Comparison of ENCODE assay signal across 1 cellular context in the genomic region with DNA sequence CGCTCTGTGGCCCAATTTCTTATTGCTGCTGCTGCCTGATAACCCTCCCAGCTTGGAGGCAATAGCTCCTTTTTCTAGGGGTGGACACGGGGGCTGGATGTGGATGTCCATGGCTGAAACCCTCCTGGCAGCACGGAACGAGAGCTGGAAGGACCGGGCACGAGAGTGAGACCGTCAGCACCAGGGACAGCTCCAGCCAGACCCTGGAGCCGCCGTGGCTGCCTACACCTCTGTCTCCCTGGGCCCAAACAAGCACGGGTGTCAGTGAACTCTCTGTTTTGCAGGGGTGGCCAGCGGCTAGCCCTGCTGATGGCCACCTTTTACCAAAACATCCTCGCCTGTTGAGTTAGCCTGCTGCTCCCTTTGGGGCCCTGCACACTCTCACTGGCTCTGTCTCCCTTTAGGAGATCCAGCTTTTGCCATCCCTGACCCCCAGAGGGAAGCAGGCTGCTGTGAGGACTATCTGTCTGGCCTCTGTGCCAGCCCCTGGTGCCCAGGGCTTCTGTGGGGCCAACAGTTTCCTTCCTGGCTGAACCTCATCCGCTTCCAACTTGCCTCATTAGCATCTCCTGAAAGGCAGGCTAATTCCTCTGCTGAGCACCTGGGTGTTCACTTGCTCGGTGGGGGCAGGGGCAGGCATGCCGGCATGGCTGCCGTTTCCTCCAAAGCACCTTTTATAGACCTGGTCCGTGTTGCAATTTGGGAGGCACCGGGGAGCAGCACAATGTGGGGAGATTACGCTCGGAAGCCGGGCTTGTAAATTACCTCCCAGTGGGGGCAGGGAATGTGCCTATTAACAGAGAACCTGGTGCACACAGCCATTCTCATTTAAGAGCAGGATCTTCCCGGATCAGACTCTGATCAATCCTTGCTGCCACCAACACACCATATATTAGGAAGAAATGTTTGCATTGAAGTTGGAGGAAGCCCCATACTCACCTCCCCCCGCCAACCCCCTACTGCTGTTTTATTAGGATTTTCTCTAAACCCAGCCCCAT.
TF ChIP-seq lines count a peak whose summit lies in the region.

No MANE protein-coding gene starts in this region.

TF ChIP-seq in HepG2, 621 proteins besides CTCF, POLR2A, EP300 and RAD21 (continued from another document and continues in another):
- TF ChIP-seq, protein P1, sequence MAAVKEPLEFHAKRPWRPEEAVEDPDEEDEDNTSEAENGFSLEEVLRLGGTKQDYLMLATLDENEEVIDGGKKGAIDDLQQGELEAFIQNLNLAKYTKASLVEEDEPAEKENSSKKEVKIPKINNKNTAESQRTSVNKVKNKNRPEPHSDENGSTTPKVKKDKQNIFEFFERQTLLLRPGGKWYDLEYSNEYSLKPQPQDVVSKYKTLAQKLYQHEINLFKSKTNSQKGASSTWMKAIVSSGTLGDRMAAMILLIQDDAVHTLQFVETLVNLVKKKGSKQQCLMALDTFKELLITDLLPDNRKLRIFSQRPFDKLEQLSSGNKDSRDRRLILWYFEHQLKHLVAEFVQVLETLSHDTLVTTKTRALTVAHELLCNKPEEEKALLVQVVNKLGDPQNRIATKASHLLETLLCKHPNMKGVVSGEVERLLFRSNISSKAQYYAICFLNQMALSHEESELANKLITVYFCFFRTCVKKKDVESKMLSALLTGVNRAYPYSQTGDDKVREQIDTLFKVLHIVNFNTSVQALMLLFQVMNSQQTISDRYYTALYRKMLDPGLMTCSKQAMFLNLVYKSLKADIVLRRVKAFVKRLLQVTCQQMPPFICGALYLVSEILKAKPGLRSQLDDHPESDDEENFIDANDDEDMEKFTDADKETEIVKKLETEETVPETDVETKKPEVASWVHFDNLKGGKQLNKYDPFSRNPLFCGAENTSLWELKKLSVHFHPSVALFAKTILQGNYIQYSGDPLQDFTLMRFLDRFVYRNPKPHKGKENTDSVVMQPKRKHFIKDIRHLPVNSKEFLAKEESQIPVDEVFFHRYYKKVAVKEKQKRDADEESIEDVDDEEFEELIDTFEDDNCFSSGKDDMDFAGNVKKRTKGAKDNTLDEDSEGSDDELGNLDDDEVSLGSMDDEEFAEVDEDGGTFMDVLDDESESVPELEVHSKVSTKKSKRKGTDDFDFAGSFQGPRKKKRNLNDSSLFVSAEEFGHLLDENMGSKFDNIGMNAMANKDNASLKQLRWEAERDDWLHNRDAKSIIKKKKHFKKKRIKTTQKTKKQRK (IDR thresholded peaks at IDR 0.05; ENCODE audit: low read length), result no peak
- TF ChIP-seq, protein P2, sequence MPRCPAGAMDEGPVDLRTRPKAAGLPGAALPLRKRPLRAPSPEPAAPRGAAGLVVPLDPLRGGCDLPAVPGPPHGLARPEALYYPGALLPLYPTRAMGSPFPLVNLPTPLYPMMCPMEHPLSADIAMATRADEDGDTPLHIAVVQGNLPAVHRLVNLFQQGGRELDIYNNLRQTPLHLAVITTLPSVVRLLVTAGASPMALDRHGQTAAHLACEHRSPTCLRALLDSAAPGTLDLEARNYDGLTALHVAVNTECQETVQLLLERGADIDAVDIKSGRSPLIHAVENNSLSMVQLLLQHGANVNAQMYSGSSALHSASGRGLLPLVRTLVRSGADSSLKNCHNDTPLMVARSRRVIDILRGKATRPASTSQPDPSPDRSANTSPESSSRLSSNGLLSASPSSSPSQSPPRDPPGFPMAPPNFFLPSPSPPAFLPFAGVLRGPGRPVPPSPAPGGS (CRISPR knock-in tag; IDR thresholded peaks at IDR 0.05), result no peak
- TF ChIP-seq, protein P3, sequence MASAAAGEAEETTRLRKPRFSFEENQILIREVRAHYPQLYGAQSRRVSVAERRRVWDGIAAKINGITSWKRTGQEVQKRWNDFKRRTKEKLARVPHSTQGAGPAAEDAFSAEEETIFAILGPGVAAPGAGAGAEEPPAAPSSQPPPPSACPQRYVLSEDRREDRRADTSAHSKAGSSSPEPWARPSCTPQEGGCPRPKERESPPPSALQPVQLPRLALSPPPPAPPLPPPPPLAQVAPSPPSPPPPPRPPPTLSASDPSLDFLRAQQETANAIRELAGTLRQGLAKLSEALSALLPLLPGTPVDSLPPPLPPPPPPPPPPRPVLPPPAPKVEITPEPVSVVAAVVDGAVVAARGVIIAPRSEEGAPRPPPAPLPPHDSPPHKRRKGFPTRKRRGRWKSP (CRISPR knock-in tag; IDR thresholded peaks at IDR 0.05), result no peak
- TF ChIP-seq HOXA5 (CRISPR knock-in tag; IDR thresholded peaks at IDR 0.05) (peak; percentile 87; the same call in 1 of the 2 replicates), SUZ12 (IDR thresholded peaks at IDR 0.05; ENCODE audit: low read depth, low read length) (no peak), KDM5A (IDR thresholded peaks at IDR 0.05; ENCODE audit: borderline replicate concordance, low read length) (no peak), SALL2 (CRISPR knock-in tag; IDR thresholded peaks at IDR 0.05) (0 out of 2 replicates have a peak, but pooled peaks have one; percentile 52), ZBTB7B (CRISPR knock-in tag; IDR thresholded peaks at IDR 0.05) (no peak), ARHGAP35 (CRISPR knock-in tag; IDR thresholded peaks at IDR 0.05; ENCODE audit: borderline replicate concordance) (peak; percentile 58; the same call in 1 of the 2 replicates), SRSF4 (IDR thresholded peaks at IDR 0.05; ENCODE audit: low read depth, low read length, poor library complexity, severe bottlenecking) (no peak), EHMT2 (IDR thresholded peaks at IDR 0.05; ENCODE audit: borderline replicate concordance, low read depth, low read length) (peak; percentile 78; the same call in 1 of the 2 replicates), ZNF180 (CRISPR knock-in tag; IDR thresholded peaks at IDR 0.05; ENCODE audit: borderline replicate concordance, low read depth) (no peak), SMAD3 (CRISPR knock-in tag; IDR thresholded peaks at IDR 0.05) (peak; percentile 88; the same call in 1 of the 2 replicates), ZNF331 (CRISPR knock-in tag; IDR thresholded peaks at IDR 0.05) (peak; percentile 76), ZBTB42 (CRISPR knock-in tag; IDR thresholded peaks at IDR 0.05) (no peak), ZNF44 (CRISPR knock-in tag; IDR thresholded peaks at IDR 0.05) (no peak), ARNTL (CRISPR knock-in tag; IDR thresholded peaks at IDR 0.05) (0 out of 2 replicates have a peak, but pooled peaks have one; percentile 24), TBX3 (IDR thresholded peaks at IDR 0.05; ENCODE audit: borderline replicate concordance) (no peak), THAP11 (CRISPR knock-in tag; IDR thresholded peaks at IDR 0.05) (no peak), FLYWCH1 (CRISPR knock-in tag; IDR thresholded peaks at IDR 0.05) (no peak), ZNF781 (CRISPR knock-in tag; IDR thresholded peaks at IDR 0.05; ENCODE audit: borderline replicate concordance, not compliant biosample characterization) (peak; percentile 73), KDM2A (CRISPR knock-in tag; IDR thresholded peaks at IDR 0.05; ENCODE audit: borderline replicate concordance, low read depth) (peak; percentile 54; the same call in 1 of the 2 replicates), SRY (CRISPR knock-in tag; IDR thresholded peaks at IDR 0.05) (peak; percentile 80; the same call in 1 of the 2 replicates), RXRB (CRISPR knock-in tag; IDR thresholded peaks at IDR 0.05; ENCODE audit: borderline replicate concordance) (0 out of 2 replicates have a peak, but pooled peaks have one; percentile 31), ZNF350 (CRISPR knock-in tag; IDR thresholded peaks at IDR 0.05; ENCODE audit: borderline replicate concordance, low read depth) (no peak), ZNF292 (CRISPR knock-in tag; IDR thresholded peaks at IDR 0.05; ENCODE audit: borderline replicate concordance, low read depth) (no peak), ELF1 (CRISPR knock-in tag; IDR thresholded peaks at IDR 0.05) (no peak), ZNF260 (CRISPR knock-in tag; IDR thresholded peaks at IDR 0.05; ENCODE audit: borderline replicate concordance, low read depth) (no peak), GABPA (IDR thresholded peaks at IDR 0.05; ENCODE audit: low read depth, low read length) (no peak), GABPA (CRISPR knock-in tag; IDR thresholded peaks at IDR 0.05; ENCODE audit: low read depth) (no peak), TEAD3 (CRISPR knock-in tag; optimal IDR thresholded peaks at IDR 0.05; ENCODE audit: borderline replicate concordance) (no peak), POLR2G (IDR thresholded peaks at IDR 0.05; ENCODE audit: low read depth, low read length) (no peak), HDAC2 (CRISPR knock-in tag; IDR thresholded peaks at IDR 0.05) (peak; percentile 65; the same call in 1 of the 2 replicates), CEBPB (IDR thresholded peaks at IDR 0.05; ENCODE audit: borderline replicate concordance, low read depth, low read length) (no peak), NAIF1 (CRISPR knock-in tag; IDR thresholded peaks at IDR 0.05; ENCODE audit: borderline replicate concordance) (no peak; the same call in 1 of the 2 replicates)
- TF ChIP-seq, protein P4, sequence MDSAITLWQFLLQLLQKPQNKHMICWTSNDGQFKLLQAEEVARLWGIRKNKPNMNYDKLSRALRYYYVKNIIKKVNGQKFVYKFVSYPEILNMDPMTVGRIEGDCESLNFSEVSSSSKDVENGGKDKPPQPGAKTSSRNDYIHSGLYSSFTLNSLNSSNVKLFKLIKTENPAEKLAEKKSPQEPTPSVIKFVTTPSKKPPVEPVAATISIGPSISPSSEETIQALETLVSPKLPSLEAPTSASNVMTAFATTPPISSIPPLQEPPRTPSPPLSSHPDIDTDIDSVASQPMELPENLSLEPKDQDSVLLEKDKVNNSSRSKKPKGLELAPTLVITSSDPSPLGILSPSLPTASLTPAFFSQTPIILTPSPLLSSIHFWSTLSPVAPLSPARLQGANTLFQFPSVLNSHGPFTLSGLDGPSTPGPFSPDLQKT (CRISPR knock-in tag; IDR thresholded peaks at IDR 0.05; ENCODE audit: borderline replicate concordance), result no peak
- TF ChIP-seq, protein P5, sequence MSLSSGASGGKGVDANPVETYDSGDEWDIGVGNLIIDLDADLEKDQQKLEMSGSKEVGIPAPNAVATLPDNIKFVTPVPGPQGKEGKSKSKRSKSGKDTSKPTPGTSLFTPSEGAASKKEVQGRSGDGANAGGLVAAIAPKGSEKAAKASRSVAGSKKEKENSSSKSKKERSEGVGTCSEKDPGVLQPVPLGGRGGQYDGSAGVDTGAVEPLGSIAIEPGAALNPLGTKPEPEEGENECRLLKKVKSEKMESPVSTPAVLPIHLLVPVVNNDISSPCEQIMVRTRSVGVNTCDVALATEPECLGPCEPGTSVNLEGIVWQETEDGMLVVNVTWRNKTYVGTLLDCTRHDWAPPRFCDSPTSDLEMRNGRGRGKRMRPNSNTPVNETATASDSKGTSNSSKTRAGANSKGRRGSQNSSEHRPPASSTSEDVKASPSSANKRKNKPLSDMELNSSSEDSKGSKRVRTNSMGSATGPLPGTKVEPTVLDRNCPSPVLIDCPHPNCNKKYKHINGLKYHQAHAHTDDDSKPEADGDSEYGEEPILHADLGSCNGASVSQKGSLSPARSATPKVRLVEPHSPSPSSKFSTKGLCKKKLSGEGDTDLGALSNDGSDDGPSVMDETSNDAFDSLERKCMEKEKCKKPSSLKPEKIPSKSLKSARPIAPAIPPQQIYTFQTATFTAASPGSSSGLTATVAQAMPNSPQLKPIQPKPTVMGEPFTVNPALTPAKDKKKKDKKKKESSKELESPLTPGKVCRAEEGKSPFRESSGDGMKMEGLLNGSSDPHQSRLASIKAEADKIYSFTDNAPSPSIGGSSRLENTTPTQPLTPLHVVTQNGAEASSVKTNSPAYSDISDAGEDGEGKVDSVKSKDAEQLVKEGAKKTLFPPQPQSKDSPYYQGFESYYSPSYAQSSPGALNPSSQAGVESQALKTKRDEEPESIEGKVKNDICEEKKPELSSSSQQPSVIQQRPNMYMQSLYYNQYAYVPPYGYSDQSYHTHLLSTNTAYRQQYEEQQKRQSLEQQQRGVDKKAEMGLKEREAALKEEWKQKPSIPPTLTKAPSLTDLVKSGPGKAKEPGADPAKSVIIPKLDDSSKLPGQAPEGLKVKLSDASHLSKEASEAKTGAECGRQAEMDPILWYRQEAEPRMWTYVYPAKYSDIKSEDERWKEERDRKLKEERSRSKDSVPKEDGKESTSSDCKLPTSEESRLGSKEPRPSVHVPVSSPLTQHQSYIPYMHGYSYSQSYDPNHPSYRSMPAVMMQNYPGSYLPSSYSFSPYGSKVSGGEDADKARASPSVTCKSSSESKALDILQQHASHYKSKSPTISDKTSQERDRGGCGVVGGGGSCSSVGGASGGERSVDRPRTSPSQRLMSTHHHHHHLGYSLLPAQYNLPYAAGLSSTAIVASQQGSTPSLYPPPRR (CRISPR knock-in tag; IDR thresholded peaks at IDR 0.05; ENCODE audit: borderline replicate concordance), result no peak; the same call in 1 of the 2 replicates
- TF ChIP-seq, protein P6, sequence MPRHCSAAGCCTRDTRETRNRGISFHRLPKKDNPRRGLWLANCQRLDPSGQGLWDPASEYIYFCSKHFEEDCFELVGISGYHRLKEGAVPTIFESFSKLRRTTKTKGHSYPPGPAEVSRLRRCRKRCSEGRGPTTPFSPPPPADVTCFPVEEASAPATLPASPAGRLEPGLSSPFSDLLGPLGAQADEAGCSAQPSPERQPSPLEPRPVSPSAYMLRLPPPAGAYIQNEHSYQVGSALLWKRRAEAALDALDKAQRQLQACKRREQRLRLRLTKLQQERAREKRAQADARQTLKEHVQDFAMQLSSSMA (CRISPR knock-in tag; IDR thresholded peaks at IDR 0.05), result peak; percentile 51; the same call in 1 of the 2 replicates
- TF ChIP-seq, protein P7, sequence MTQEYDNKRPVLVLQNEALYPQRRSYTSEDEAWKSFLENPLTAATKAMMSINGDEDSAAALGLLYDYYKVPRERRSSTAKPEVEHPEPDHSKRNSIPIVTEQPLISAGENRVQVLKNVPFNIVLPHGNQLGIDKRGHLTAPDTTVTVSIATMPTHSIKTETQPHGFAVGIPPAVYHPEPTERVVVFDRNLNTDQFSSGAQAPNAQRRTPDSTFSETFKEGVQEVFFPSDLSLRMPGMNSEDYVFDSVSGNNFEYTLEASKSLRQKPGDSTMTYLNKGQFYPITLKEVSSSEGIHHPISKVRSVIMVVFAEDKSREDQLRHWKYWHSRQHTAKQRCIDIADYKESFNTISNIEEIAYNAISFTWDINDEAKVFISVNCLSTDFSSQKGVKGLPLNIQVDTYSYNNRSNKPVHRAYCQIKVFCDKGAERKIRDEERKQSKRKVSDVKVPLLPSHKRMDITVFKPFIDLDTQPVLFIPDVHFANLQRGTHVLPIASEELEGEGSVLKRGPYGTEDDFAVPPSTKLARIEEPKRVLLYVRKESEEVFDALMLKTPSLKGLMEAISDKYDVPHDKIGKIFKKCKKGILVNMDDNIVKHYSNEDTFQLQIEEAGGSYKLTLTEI (CRISPR knock-in tag; conservative IDR thresholded peaks at IDR 0.05), result no peak
- TF ChIP-seq, protein P8, sequence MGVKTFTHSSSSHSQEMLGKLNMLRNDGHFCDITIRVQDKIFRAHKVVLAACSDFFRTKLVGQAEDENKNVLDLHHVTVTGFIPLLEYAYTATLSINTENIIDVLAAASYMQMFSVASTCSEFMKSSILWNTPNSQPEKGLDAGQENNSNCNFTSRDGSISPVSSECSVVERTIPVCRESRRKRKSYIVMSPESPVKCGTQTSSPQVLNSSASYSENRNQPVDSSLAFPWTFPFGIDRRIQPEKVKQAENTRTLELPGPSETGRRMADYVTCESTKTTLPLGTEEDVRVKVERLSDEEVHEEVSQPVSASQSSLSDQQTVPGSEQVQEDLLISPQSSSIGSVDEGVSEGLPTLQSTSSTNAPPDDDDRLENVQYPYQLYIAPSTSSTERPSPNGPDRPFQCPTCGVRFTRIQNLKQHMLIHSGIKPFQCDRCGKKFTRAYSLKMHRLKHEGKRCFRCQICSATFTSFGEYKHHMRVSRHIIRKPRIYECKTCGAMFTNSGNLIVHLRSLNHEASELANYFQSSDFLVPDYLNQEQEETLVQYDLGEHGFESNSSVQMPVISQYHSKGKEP (CRISPR knock-in tag; IDR thresholded peaks at IDR 0.05), result peak; percentile 80; the same call in 1 of the 2 replicates
- TF ChIP-seq, protein P9, sequence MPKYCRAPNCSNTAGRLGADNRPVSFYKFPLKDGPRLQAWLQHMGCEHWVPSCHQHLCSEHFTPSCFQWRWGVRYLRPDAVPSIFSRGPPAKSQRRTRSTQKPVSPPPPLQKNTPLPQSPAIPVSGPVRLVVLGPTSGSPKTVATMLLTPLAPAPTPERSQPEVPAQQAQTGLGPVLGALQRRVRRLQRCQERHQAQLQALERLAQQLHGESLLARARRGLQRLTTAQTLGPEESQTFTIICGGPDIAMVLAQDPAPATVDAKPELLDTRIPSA (CRISPR knock-in tag; IDR thresholded peaks at IDR 0.05; ENCODE audit: borderline replicate concordance), result no peak
